ENCODE assay signal across 8 cellular contexts in the genomic region with DNA sequence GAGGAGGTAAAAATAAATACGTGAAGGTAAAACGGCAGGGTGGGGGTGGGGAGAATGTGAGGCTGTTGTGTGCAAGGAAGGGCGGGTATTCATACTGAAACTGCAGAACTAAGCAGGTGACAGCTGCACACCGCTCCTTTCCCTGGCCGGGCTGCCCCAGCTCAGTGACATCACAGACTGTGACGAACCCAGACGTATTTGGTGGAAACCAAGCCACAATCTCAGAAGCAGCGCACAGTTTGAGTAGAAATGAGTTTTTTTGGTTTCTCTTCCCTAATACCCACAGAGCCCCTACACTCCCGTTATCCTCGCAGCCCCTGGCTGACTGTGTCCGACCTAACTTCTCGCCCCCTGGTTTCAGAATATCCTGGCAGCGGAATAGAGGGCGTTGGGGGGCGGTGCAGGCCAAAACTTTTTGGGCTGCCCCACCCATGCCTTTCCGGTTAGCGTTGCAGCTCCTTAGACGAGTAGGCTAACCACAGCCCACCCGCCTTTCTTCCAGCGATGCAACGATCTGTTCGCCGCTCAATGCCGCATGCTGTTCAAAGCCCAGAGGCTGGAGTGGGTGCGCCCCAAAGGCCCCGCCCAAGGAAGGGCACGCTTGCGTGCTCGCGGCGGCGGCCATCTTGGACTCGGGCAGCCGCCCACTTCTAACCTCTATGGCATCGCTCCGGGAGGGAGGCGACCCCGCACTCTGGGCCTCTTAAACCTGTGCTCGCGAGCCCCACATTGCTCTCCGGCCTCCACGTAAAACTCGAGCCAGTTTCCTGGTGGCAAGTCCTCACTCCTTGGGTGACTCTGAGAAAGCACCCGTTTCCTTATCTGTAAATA. TPM values are rescaled to one million over a fixed set of nuclear protein-coding genes. Genes with fewer than 3 reads are reported as not detected.
DNase-seq lines count a peak whose midpoint lies in the region; ATAC-seq, FAIRE-seq and TF ChIP-seq lines count a peak whose summit lies in the region.

No MANE protein-coding gene starts in this region.

- DNase-seq in GM18507 (ENCODE audit: extremely low spot score, insufficient read length, low read depth) (peak; percentile 94), NCI-H1930 (lab: John Stamatoyannopoulos, UW) (peak; percentile 61 to 81), T-helper 9 cell (peak; percentile 86), astrocyte of the cerebellum (ENCODE audit: low read depth) (no peak), hypothalamus (lab: John Stamatoyannopoulos, UW) (peak in 50 of 51 donors; percentile 21 to 82 (median 63)), sigmoid colon (peak; percentile 91), kidney glomerular epithelial cell (lab: John Stamatoyannopoulos, UW) (no peak)

- peaks cover 8 to 27% (median 22%) of the 10 kb centered on the region in 4 donors for H3K36me3 ChIP-seq in sigmoid colon

- no peaks in the 10 kb centered on the region for H3K9me3 ChIP-seq in sigmoid colon

- peak; percentile 85 for ATAC-seq in HG02885 (IDR thresholded peaks at IDR 0.05; ENCODE audit: poor library complexity, unreplicated experiment)

- H3K27me3 ChIP-seq in sigmoid colon, result no peaks in the 10 kb centered on the region

- H3K27ac ChIP-seq in sigmoid colon, result peak overlapping the region; percentile 86 to 88 (median 87)

- in situ Hi-C loops in astrocyte of the cerebellum (cut with HindIII; ENCODE audit: low sequenced_read_pairs), result no loop called here

- WGBS in sigmoid colon, 2 donors, result 1% methylated on average over 44 of the region's 44 CpGs

- peak; percentile 22 to 35 for TF ChIP-seq POLR2A in sigmoid colon (IDR thresholded peaks at IDR 0.05)

- TF ChIP-seq CTCF in astrocyte of the cerebellum (IDR thresholded peaks at IDR 0.05; ENCODE audit: low read depth, low read length, missing control alignments) (no peak), sigmoid colon (IDR thresholded peaks at IDR 0.05) (no peak)

- H3K4me3 ChIP-seq in astrocyte of the cerebellum (ENCODE audit: low read depth, low read length), result peak overlapping the region; percentile 65
- peak overlapping the region; percentile 61 to 74 (median 64) for H3K4me3 ChIP-seq in sigmoid colon

- H3K4me1 ChIP-seq in sigmoid colon, result peaks cover 0 to 19% (median 10%) of the 10 kb centered on the region in 4 donors

- peak; percentile 98 for FAIRE-seq in GM18507 (lab: Jason Lieb, UNC)

- TF ChIP-seq EP300 in sigmoid colon (IDR thresholded peaks at IDR 0.05), result no peak

- intact Hi-C loops in sigmoid colon (cut with DNase I), result loop anchor here (5.0 to 10.0 kb wide), 3 partner anchors 119 to 216 kb away; a partner anchor contains a TSS

RNA-seq across cellular contexts. Expression of a gene that starts 9.1 kb away (rescaled TPM):
- 10 to 100 TPM in 3 of 4 donors, 1 to 10 TPM in 1; 8.9 to 11.1 (median 10.4) TPM for total RNA-seq in sigmoid colon
- polyA plus RNA-seq in sigmoid colon, result 100 to 1,000 TPM in 1 of 3 donors, 10 to 100 TPM in 2; 76.3 to 160 (median 96.9) TPM

RNA-seq across cellular contexts. Expression of a gene that starts 50.1 kb away (rescaled TPM):
- total RNA-seq in sigmoid colon, result 10 to 100 TPM in 1 of 4 donors, 1 to 10 TPM in 3; 7.7 to 16.9 (median 9.0) TPM
- 10 to 100 TPM; 10.2 to 75.3 (median 20.6) TPM for polyA plus RNA-seq in sigmoid colon

Comparison
In these comparisons a context has a peak if more than half of its experiments do, and no peak if none do; other contexts are left out.
1. DNase-seq: peak in GM18507 (single experiment), NCI-H1930 (2 of 2), T-helper 9 cell (single experiment), hypothalamus (50 of 51) and sigmoid colon (single experiment); none in astrocyte of the cerebellum (single experiment) and kidney glomerular epithelial cell (single experiment).